ENCODE assay signal across 8 cellular contexts in genomic region chr19:506404-507285, GRCh38. TPM values are rescaled to one million over a fixed set of nuclear protein-coding genes. Genes with fewer than 3 reads are reported as not detected.
DNase-seq lines count a peak whose midpoint lies in the region; ATAC-seq and TF ChIP-seq lines count a peak whose summit lies in the region.

No MANE protein-coding gene starts in this region.

- DNase-seq in DMS153 treated with DMSO at 0.1 percent for 48 hours (lab: John Stamatoyannopoulos, UW; ENCODE audit: unreplicated experiment) (peak; percentile 86), HuH-7.5 (ENCODE audit: low spot score) (peak; percentile 100), activated T-cell treated with anti-CD3 and anti-CD28 coated beads for 24 hours (ENCODE audit: low read depth) (peak; percentile 92), epithelial cell of esophagus (ENCODE audit: low read depth) (peak; percentile 100)
- DNase-seq in stimulated activated CD8-positive, alpha-beta memory T cell treated with anti-CD3 and anti-CD28 coated beads, Interleukin-2, amount 100 ng/mL, for 48 hours (ENCODE audit: low read depth in 2 of 2), result peak; percentile 87 to 90

- H3K4me1 ChIP-seq in OCI-LY3 (ENCODE audit: low read length) (peaks cover 29% of the 10 kb centered on the region), mononuclear cell (ENCODE audit: insufficient read depth, low read length) (peaks cover 55% of the 10 kb centered on the region)

- H3K27me3 ChIP-seq in OCI-LY3 (ENCODE audit: low read depth, low read length), result no peaks in the 10 kb centered on the region
- H3K27me3 ChIP-seq in mononuclear cell (ENCODE audit: insufficient read depth, low read length), result no peaks in the 10 kb centered on the region

- ATAC-seq in GM21528 (IDR thresholded peaks at IDR 0.05; ENCODE audit: low FRiP score, unreplicated experiment), result peak; percentile 64

- peaks cover 12% of the 10 kb centered on the region for H3K79me2 ChIP-seq in OCI-LY3 (ENCODE audit: low read length)

- no peaks in the 10 kb centered on the region; the same call in 1 of the 2 replicates for H3K9me3 ChIP-seq in OCI-LY3 (ENCODE audit: insufficient read depth, low read length)
- H3K9me3 ChIP-seq in mononuclear cell (ENCODE audit: low read depth, low read length), result no peaks in the 10 kb centered on the region

- peak overlapping the region; percentile 96 for H2AFZ ChIP-seq in OCI-LY3 (ENCODE audit: low read depth, low read length)

- H3K27ac ChIP-seq in OCI-LY3 (ENCODE audit: low read length), result peak overlapping the region; percentile 83

- peak overlapping the region; percentile 93 for H3K4me2 ChIP-seq in OCI-LY3 (ENCODE audit: low read length)

- no peaks in the 10 kb centered on the region for H4K20me1 ChIP-seq in OCI-LY3 (ENCODE audit: insufficient read depth, low read length)

- H3K4me3 ChIP-seq in OCI-LY3 (ENCODE audit: low read length) (peak overlapping the region; percentile 82), epithelial cell of esophagus (ENCODE audit: low read length) (peak overlapping the region; percentile 88), mononuclear cell (ENCODE audit: low read length) (peak overlapping the region; percentile 96)

- H3K9ac ChIP-seq in OCI-LY3 (ENCODE audit: low read length), result peak overlapping the region; percentile 88

- H3K36me3 ChIP-seq in OCI-LY3 (replicated peaks; ENCODE audit: low read depth, low read length), result no peaks in the 10 kb centered on the region

- peak; percentile 96 for TF ChIP-seq CTCF in OCI-LY3 (IDR thresholded peaks at IDR 0.05; ENCODE audit: low read depth, low read length)
- peak; percentile 90 for TF ChIP-seq CTCF in epithelial cell of esophagus (IDR thresholded peaks at IDR 0.05; ENCODE audit: insufficient read depth, low read depth, low read length, missing control alignments)

RNA-seq across cellular contexts. Expression of gene TPGS1, which starts 0.7 kb away (rescaled TPM):
- total RNA-seq in mononuclear cell, result 29.6 TPM

RNA-seq across cellular contexts. Expression of gene MADCAM1, which starts 10.4 kb away (rescaled TPM):
- total RNA-seq in mononuclear cell, result not detected

RNA-seq across cellular contexts. Expression of gene CDC34, which starts 24.9 kb away (rescaled TPM):
- 20.5 TPM for total RNA-seq in mononuclear cell

RNA-seq across cellular contexts. Expression of gene GZMM, which starts 37.2 kb away (rescaled TPM):
- 63.7 TPM for total RNA-seq in mononuclear cell

RNA-seq across cellular contexts. Expression of gene SHC2, which starts 45.8 kb away (rescaled TPM):
- 0.42 TPM for total RNA-seq in mononuclear cell

Comparison
In these comparisons a context has a peak if more than half of its experiments do, and no peak if none do; other contexts are left out.
1. Peak in every context shown above with its lines: DNase-seq, ATAC-seq, H3K4me3 ChIP-seq and H3K27ac ChIP-seq.